Comparison of ENCODE assay signal across 15 cellular contexts in the genomic region with DNA sequence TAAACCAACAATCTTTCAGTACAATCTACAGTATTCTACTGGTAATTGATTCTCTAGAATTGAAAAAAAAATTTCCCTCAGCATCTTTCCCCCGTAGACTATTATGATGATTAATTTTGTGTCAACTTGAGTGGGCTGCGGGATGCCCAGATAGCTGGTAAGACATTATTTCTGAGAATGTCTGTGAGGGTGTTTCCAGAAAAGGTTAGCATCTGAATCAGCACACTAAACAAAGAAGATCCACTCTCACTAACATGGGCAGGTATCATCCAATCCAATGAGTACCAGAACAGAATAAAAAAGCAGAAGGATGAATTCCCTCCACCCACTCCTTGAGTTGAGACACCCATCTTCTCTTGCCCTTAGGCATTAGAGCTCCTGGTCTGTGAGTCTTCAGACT.
A peak's percentile ranks its signal among the peaks of the same experiment; 100 is the strongest.
DNase-seq lines count a peak whose midpoint lies in the region; ATAC-seq lines count a peak whose summit lies in the region.
"Had no signal": no experiment of that assay in that cellular context is flagged by ENCODE, and none has a peak within 500 bp of the region (broad histone marks: within the 10 kb centered on the region; RNA-seq: fewer than 3 reads in every experiment).

No MANE protein-coding gene starts in this region.

- peaks cover 10% of the 10 kb centered on the region for H3K9me3 Mint-ChIP-seq in activated CD8-positive, alpha-beta memory T cell treated with anti-CD3 and anti-CD28 coated beads, Interleukin-2, amount 10 ng/mL, durations not matched to agents 7 days and 5 days (ENCODE audit: low read depth)
- H3K9me3 Mint-ChIP-seq in activated T-cell treated with anti-CD3 and anti-CD28 coated beads, Interleukin-2, amount 50 U/mL, for 72 hours, result peaks cover 14% of the 10 kb centered on the region in 2 donors

- no peaks in the 10 kb centered on the region for H3K36me3 ChIP-seq in HAP-1 (replicated peaks)

- DNase-seq in activated CD8-positive, alpha-beta memory T cell treated with anti-CD3 and anti-CD28 coated beads, Interleukin-2, amount 10 ng/mL, durations not matched to agents 7 days and 5 days, result peak; percentile 41
- no peak for DNase-seq in activated CD8-positive, alpha-beta memory T cell treated with anti-CD3 and anti-CD28 coated beads, Interleukin-2, amount 50 U/mL, for 48 hours
- DNase-seq in activated T-cell treated with anti-CD3 and anti-CD28 coated beads, Interleukin-2, amount 50 U/mL, for 72 hours, result peak; percentile 33 to 48
- DNase-seq in stimulated activated CD8-positive, alpha-beta memory T cell treated with anti-CD3 and anti-CD28 coated beads, Interleukin-2, amount 100 ng/mL, for 48 hours (ENCODE audit: low read depth in 2 of 2), result peak; percentile 6 to 9
- DNase-seq in OCI-M1 (lab: John Stamatoyannopoulos, UW) (no peak), HAP-1 (ENCODE audit: low spot score in 2 of 2) (no peak)
- DNase-seq: COR-L47, HFFc6, KG1, NCI-H1048, NCI-H146, NCI-H2227 treated with DMSO at 0.1 percent for 48 hours, NCI-H526 had no signal

- peaks cover 11% of the 10 kb centered on the region for H3K4me1 Mint-ChIP-seq in activated CD8-positive, alpha-beta memory T cell treated with anti-CD3 and anti-CD28 coated beads, Interleukin-2, amount 10 ng/mL, durations not matched to agents 7 days and 5 days
- H3K4me1 Mint-ChIP-seq in activated T-cell treated with anti-CD3 and anti-CD28 coated beads, Interleukin-2, amount 50 U/mL, for 72 hours (ENCODE audit: low read depth), result peaks cover 16% of the 10 kb centered on the region
- H3K4me1 Mint-ChIP-seq: CD14-positive monocyte had no signal

- no peaks in the 10 kb centered on the region for H3K27me3 ChIP-seq in HAP-1 (ENCODE audit: low read depth)

- CTCF ChIA-PET in activated CD8-positive, alpha-beta memory T cell treated with anti-CD3 and anti-CD28 coated beads, Interleukin-2, amount 10 ng/mL, durations not matched to agents 7 days and 5 days (lab: Charles Lee), result interaction anchor here (0.6 kb wide), 1 partner anchor 606 kb away, joined by 3 read pairs; no protein-coding TSS in a partner anchor

- no peak overlapping the region for H3K27ac Mint-ChIP-seq in activated CD8-positive, alpha-beta memory T cell treated with anti-CD3 and anti-CD28 coated beads, Interleukin-2, amount 10 ng/mL, durations not matched to agents 7 days and 5 days
- peak overlapping the region; percentile 95 for H3K27ac Mint-ChIP-seq in activated T-cell treated with anti-CD3 and anti-CD28 coated beads, Interleukin-2, amount 50 U/mL, for 72 hours
- H3K27ac Mint-ChIP-seq: CD14-positive monocyte, HFFc6 had no signal

- ATAC-seq in activated CD8-positive, alpha-beta memory T cell treated with anti-CD3 and anti-CD28 coated beads, Interleukin-2, amount 10 ng/mL, durations not matched to agents 7 days and 5 days, result peak; percentile 36
- peak; percentile 55 for ATAC-seq in HG02610 (IDR thresholded peaks at IDR 0.05; ENCODE audit: unreplicated experiment)
- peak; percentile 92 to 98 for ATAC-seq in activated T-cell treated with anti-CD3 and anti-CD28 coated beads, Interleukin-2, amount 50 U/mL, for 72 hours (replicated peaks in 1 of 2)

- H3K4me3 ChIP-seq in HAP-1, result no peak overlapping the region

- in situ Hi-C loops in HAP-1 (cut with MboI; ENCODE audit: low sequenced_read_pairs), result no loop called here

- no peaks in the 10 kb centered on the region for H3K9me3 ChIP-seq in HAP-1

- no peak overlapping the region for H3K4me3 Mint-ChIP-seq in activated CD8-positive, alpha-beta memory T cell treated with anti-CD3 and anti-CD28 coated beads, Interleukin-2, amount 10 ng/mL, durations not matched to agents 7 days and 5 days
- peak overlapping the region; percentile 30 to 73 for H3K4me3 Mint-ChIP-seq in activated T-cell treated with anti-CD3 and anti-CD28 coated beads, Interleukin-2, amount 50 U/mL, for 72 hours
- H3K4me3 Mint-ChIP-seq: CD14-positive monocyte, HFFc6 had no signal

- H3K4me1 ChIP-seq in HAP-1, result peaks cover 18% of the 10 kb centered on the region

- H3K36me3 Mint-ChIP-seq in activated CD8-positive, alpha-beta memory T cell treated with anti-CD3 and anti-CD28 coated beads, Interleukin-2, amount 10 ng/mL, durations not matched to agents 7 days and 5 days, result peaks cover 33% of the 10 kb centered on the region
- peaks cover 26 to 41% of the 10 kb centered on the region in 2 donors for H3K36me3 Mint-ChIP-seq in activated T-cell treated with anti-CD3 and anti-CD28 coated beads, Interleukin-2, amount 50 U/mL, for 72 hours (ENCODE audit: insufficient read depth in 2 of 2)

- H3K27me3 Mint-ChIP-seq in activated CD8-positive, alpha-beta memory T cell treated with anti-CD3 and anti-CD28 coated beads, Interleukin-2, amount 10 ng/mL, durations not matched to agents 7 days and 5 days, result no peaks in the 10 kb centered on the region
- H3K27me3 Mint-ChIP-seq in activated T-cell treated with anti-CD3 and anti-CD28 coated beads, Interleukin-2, amount 50 U/mL, for 72 hours (ENCODE audit: low read depth), result no peaks in the 10 kb centered on the region

Comparison
In these comparisons a context has a peak if more than half of its experiments do, and no peak if none do; other contexts are left out.
1. DNase-seq: peak in activated CD8-positive, alpha-beta memory T cell treated with anti-CD3 and anti-CD28 coated beads, Interleukin-2, amount 10 ng/mL, durations not matched to agents 7 days and 5 days (single experiment), activated T-cell treated with anti-CD3 and anti-CD28 coated beads, Interleukin-2, amount 50 U/mL, for 72 hours (2 of 2) and stimulated activated CD8-positive, alpha-beta memory T cell treated with anti-CD3 and anti-CD28 coated beads, Interleukin-2, amount 100 ng/mL, for 48 hours (2 of 2); none in activated CD8-positive, alpha-beta memory T cell treated with anti-CD3 and anti-CD28 coated beads, Interleukin-2, amount 50 U/mL, for 48 hours (single experiment), OCI-M1 (single experiment) and HAP-1 (0 of 2).
2. ATAC-seq: peak in every context shown above with its lines; median percentile 95 in activated T-cell treated with anti-CD3 and anti-CD28 coated beads, Interleukin-2, amount 50 U/mL, for 72 hours; 55 in HG02610; 36 in activated CD8-positive, alpha-beta memory T cell treated with anti-CD3 and anti-CD28 coated beads, Interleukin-2, amount 10 ng/mL, durations not matched to agents 7 days and 5 days.